8 cellular contexts compared by ENCODE assay signal in genomic region chr3:152299243-152299976, GRCh38. TPM values are rescaled to one million over a fixed set of nuclear protein-coding genes. Genes with fewer than 3 reads are reported as not detected.
DNase-seq lines count a peak whose midpoint lies in the region; ATAC-seq and TF ChIP-seq lines count a peak whose summit lies in the region.

No MANE protein-coding gene starts in this region.

- no peaks in the 10 kb centered on the region for H3K9me3 ChIP-seq in DOHH2 (ENCODE audit: control insufficient read depth, insufficient read depth, low read length)
- no peaks in the 10 kb centered on the region for H3K9me3 ChIP-seq in HUES64 (ENCODE audit: insufficient read depth, low read depth, low read length)

- peaks cover 35% of the 10 kb centered on the region for H3K36me3 Mint-ChIP-seq in MCF 10A (ENCODE audit: insufficient read depth, unreplicated experiment)
- peaks cover 13% of the 10 kb centered on the region for H3K36me3 Mint-ChIP-seq in memory B cell

- H3K27me3 Mint-ChIP-seq in MCF 10A (ENCODE audit: insufficient read depth, unreplicated experiment) (no peaks in the 10 kb centered on the region), memory B cell (no peaks in the 10 kb centered on the region)

- H3K9me3 Mint-ChIP-seq in MCF 10A (ENCODE audit: unreplicated experiment), result no peaks in the 10 kb centered on the region
- no peaks in the 10 kb centered on the region for H3K9me3 Mint-ChIP-seq in memory B cell

- POLR2A ChIA-PET in MCF 10A (lab: Yijun Ruan, JAX), result interaction anchor here (0.6 to 9.1 kb wide), 21 partner anchors 9 to 998 kb away, joined by 3 to 156 read pairs (median 5); partner anchors contain the start of gene MBNL1

- CTCF ChIA-PET in MCF 10A (lab: Yijun Ruan, JAX), result interaction anchor here (0.6 to 1.4 kb wide), 5 partner anchors 7 to 991 kb away, joined by 3 to 5 read pairs (median 3); no protein-coding TSS in a partner anchor

- BruUV-seq in MCF 10A (replicated peaks; lab: Mats Ljungman, UMichigan), result TSS peak; percentile 55

- H3K36me3 ChIP-seq in DOHH2 (ENCODE audit: control insufficient read depth, low read length), result peaks cover 80% of the 10 kb centered on the region
- no peaks in the 10 kb centered on the region for H3K36me3 ChIP-seq in HUES64 (ENCODE audit: insufficient read depth, low read length)

- peaks cover 32% of the 10 kb centered on the region; the same call in 1 of the 2 replicates for H3F3A ChIP-seq in DOHH2 (ENCODE audit: control insufficient read depth, insufficient read depth)

- intact Hi-C loops in MCF 10A (cut with micrococcal nuclease), result loop anchor here (2.0 kb wide), 1 partner anchor 31 kb away; the partner anchor contains the start of gene MBNL1

- peaks cover 33% of the 10 kb centered on the region for H3K4me1 Mint-ChIP-seq in MCF 10A (ENCODE audit: insufficient read depth, unreplicated experiment)
- peaks cover 53% of the 10 kb centered on the region for H3K4me1 Mint-ChIP-seq in memory B cell

- H3K4me2 ChIP-seq in DOHH2 (ENCODE audit: low read length), result peak overlapping the region; percentile 68

- H3K4me3 ChIP-seq in DOHH2 (ENCODE audit: low read length), result peak overlapping the region; percentile 55
- H3K4me3 ChIP-seq in HUES64 (ENCODE audit: low read length), result 0 out of 2 replicates have a peak overlapping the region, but pooled peaks have one; percentile 24

- H4K20me1 ChIP-seq in DOHH2 (ENCODE audit: control insufficient read depth, insufficient read depth, low read depth, low read length), result peaks cover 15% of the 10 kb centered on the region

- H3K27ac Mint-ChIP-seq in MCF 10A (ENCODE audit: low read depth, unreplicated experiment) (peak overlapping the region; percentile 86), memory B cell (peak overlapping the region; percentile 87)

- H3K9me2 ChIP-seq in DOHH2 (replicated peaks; ENCODE audit: control insufficient read depth, low read length), result no peaks in the 10 kb centered on the region

- H3K4me1 ChIP-seq in DOHH2 (ENCODE audit: control insufficient read depth, low read length), result peaks cover 96% of the 10 kb centered on the region
- peaks cover 63% of the 10 kb centered on the region for H3K4me1 ChIP-seq in HUES64 (ENCODE audit: insufficient read depth, low read length)

- TF ChIP-seq CTCF in DOHH2 (IDR thresholded peaks at IDR 0.05; ENCODE audit: low read depth, low read length, poor library complexity, severe bottlenecking) (no peak), MCF 10A (IDR thresholded peaks at IDR 0.05; ENCODE audit: unreplicated experiment) (no peak), GM20000 (IDR thresholded peaks at IDR 0.05; ENCODE audit: extremely low read depth, missing control alignments) (no peak)

- H3K27me3 ChIP-seq in DOHH2 (ENCODE audit: control insufficient read depth, low read length) (no peaks in the 10 kb centered on the region), HUES64 (ENCODE audit: insufficient read depth, low read length) (no peaks in the 10 kb centered on the region)

- no peak for DNase-seq in MCF 10A (ENCODE audit: unreplicated experiment)
- DNase-seq in memory B cell (ENCODE audit: low spot score in 2 of 2), result peak in 1 of 2 donors; percentile 9
- no peak for DNase-seq in GM20000 (ENCODE audit: low spot score)
- DNase-seq in germinal center (ENCODE audit: low spot score), result no peak
- no peak for DNase-seq in stimulated activated CD4-positive, alpha-beta T cell treated with anti-CD3 and anti-CD28 coated beads, Interleukin-2, amount 100 ng/mL, for 48 hours
- DNase-seq in stimulated activated CD4-positive, alpha-beta T cell treated with anti-CD3 and anti-CD28 coated beads, Interleukin-4, amount 100 ng/mL, for 24 hours, result no peak

- WGBS in HUES64, result 80% methylated on average over 9 of the region's 9 CpGs

- peak; percentile 67 for ATAC-seq in memory B cell (ENCODE audit: low read depth)

- H3K9ac ChIP-seq in HUES64 (ENCODE audit: low read depth, low read length), result no peak overlapping the region

- peaks cover 100% of the 10 kb centered on the region for H3K79me2 ChIP-seq in DOHH2 (ENCODE audit: control insufficient read depth, low read length)

- H3K27ac ChIP-seq in DOHH2 (ENCODE audit: low read depth, low read length) (peak overlapping the region; percentile 66), HUES64 (ENCODE audit: low read depth, low read length) (peak overlapping the region; percentile 39)

- H3K4me3 Mint-ChIP-seq in MCF 10A (ENCODE audit: unreplicated experiment), result peak overlapping the region; percentile 82
- H3K4me3 Mint-ChIP-seq in memory B cell, result peak overlapping the region; percentile 52

RNA-seq across cellular contexts. Expression of gene MBNL1, which starts 30.7 kb away (rescaled TPM):
- polyA plus RNA-seq in HUES64 (2013, experiment 1 of 2), result 6.5 TPM
- polyA plus RNA-seq in HUES64 (2013, experiment 2 of 2), result 8.2 TPM
- 114 and 139 TPM in 2 replicates for total RNA-seq in MCF 10A (2022)
